ENCODE assay signal across 1 cellular context in the genomic region with DNA sequence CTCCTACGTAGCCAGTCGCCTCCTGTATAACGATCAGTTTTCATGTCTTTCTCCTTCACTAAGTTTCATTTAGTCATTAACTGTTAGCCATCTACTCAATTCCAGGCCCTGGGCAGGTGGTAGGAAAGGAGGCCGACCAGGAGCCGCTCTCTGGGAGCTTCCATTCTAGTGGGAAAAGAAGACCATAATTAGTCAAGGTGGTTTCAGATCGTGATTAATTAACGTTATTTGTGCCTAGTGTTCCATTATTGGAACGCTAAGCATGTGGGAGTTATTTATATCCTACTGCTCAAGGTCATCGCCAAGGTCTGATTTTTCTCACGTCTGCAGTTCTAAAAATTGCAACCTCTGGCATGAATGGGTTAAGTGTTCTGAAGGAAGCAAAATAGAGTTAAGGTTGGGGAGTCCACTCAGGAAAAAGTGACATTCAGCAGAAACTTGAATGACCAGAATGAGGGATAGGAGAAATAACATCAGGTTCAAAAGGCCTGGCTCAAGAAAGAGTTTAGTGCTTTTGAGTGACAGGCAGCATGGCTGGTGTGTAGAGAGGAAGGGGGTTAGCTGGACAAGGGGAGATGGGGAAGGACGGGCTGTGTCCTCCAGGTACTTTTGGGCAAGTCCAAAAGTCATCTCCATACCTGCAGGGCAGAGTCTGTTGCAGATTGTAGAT.
TF ChIP-seq lines count a peak whose summit lies in the region.

No MANE protein-coding gene starts in this region.

TF ChIP-seq in K562, 482 proteins besides CTCF, POLR2A, EP300 and RAD21 (continued from another document):
- TF ChIP-seq, protein P1, sequence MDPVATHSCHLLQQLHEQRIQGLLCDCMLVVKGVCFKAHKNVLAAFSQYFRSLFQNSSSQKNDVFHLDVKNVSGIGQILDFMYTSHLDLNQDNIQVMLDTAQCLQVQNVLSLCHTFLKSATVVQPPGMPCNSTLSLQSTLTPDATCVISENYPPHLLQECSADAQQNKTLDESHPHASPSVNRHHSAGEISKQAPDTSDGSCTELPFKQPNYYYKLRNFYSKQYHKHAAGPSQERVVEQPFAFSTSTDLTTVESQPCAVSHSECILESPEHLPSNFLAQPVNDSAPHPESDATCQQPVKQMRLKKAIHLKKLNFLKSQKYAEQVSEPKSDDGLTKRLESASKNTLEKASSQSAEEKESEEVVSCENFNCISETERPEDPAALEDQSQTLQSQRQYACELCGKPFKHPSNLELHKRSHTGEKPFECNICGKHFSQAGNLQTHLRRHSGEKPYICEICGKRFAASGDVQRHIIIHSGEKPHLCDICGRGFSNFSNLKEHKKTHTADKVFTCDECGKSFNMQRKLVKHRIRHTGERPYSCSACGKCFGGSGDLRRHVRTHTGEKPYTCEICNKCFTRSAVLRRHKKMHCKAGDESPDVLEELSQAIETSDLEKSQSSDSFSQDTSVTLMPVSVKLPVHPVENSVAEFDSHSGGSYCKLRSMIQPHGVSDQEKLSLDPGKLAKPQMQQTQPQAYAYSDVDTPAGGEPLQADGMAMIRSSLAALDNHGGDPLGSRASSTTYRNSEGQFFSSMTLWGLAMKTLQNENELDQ (CRISPR knock-in tag; IDR thresholded peaks at IDR 0.05; ENCODE audit: borderline replicate concordance), result 0 out of 2 replicates have a peak, but pooled peaks have one; percentile 32
- TF ChIP-seq ARNT (IDR thresholded peaks at IDR 0.05), result peak in 1 of 2 experiments; percentile 14; a peak in 1 of 4 replicates
- TF ChIP-seq ESRRA (IDR thresholded peaks at IDR 0.05; ENCODE audit: borderline replicate concordance, low read depth), result peak; percentile 72; the same call in 1 of the 2 replicates
- peak; percentile 65 for TF ChIP-seq ZNF316 (IDR thresholded peaks at IDR 0.05)
- TF ChIP-seq, protein P2, sequence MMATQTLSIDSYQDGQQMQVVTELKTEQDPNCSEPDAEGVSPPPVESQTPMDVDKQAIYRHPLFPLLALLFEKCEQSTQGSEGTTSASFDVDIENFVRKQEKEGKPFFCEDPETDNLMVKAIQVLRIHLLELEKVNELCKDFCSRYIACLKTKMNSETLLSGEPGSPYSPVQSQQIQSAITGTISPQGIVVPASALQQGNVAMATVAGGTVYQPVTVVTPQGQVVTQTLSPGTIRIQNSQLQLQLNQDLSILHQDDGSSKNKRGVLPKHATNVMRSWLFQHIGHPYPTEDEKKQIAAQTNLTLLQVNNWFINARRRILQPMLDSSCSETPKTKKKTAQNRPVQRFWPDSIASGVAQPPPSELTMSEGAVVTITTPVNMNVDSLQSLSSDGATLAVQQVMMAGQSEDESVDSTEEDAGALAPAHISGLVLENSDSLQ (IDR thresholded peaks at IDR 0.05), result peak; percentile 94
- TF ChIP-seq KDM1A (IDR thresholded peaks at IDR 0.05), result peak in 1 of 2 experiments; percentile 29; a peak in 1 of 4 replicates
